In genomic region chr6:149454405-149454848, GRCh38 we compare ENCODE assay signal across 8 cellular contexts. TPM values are rescaled to one million over a fixed set of nuclear protein-coding genes. Genes with fewer than 3 reads are reported as not detected.
DNase-seq lines count a peak whose midpoint lies in the region; ATAC-seq and TF ChIP-seq lines count a peak whose summit lies in the region.

No MANE protein-coding gene starts in this region.

- no peak for TF ChIP-seq CTCF in gastroesophageal sphincter (IDR thresholded peaks at IDR 0.05)

- H3K4me3 ChIP-seq in gastroesophageal sphincter, result peak overlapping the region in 1 of 2 donors; percentile 10

- DNase-seq in GF-D8 (lab: John Stamatoyannopoulos, UW) (peak; percentile 19), SW480 (ENCODE audit: low spot score) (peak; percentile 59), putamen (ENCODE audit: low spot score) (peak; percentile 85), NCI-H446 (lab: John Stamatoyannopoulos, UW) (no peak), NCI-H128 (lab: John Stamatoyannopoulos, UW; ENCODE audit: unreplicated experiment) (no peak)

- peak; percentile 90 for ATAC-seq in gastroesophageal sphincter
- ATAC-seq in GM18511 (IDR thresholded peaks at IDR 0.05; ENCODE audit: unreplicated experiment), result no peak
- ATAC-seq in HG03045 (IDR thresholded peaks at IDR 0.05; ENCODE audit: unreplicated experiment), result no peak

- WGBS in gastroesophageal sphincter (ENCODE audit: low coverage in 1 of 2), 2 donors, result 0% methylated on average over 3 of the region's 15 CpGs; no CpG with 5 or more reads in 1 of the 2 donors

- no peaks in the 10 kb centered on the region for H3K9me3 ChIP-seq in gastroesophageal sphincter

- peak overlapping the region; percentile 14 to 77 (median 76) for H3K27ac ChIP-seq in gastroesophageal sphincter

- peaks cover 5 to 62% (median 33%) of the 10 kb centered on the region in 3 donors for H3K4me1 ChIP-seq in gastroesophageal sphincter

- TF ChIP-seq EP300 in gastroesophageal sphincter (IDR thresholded peaks at IDR 0.05), result peak; percentile 56

- H3K27me3 ChIP-seq in gastroesophageal sphincter, result peaks cover 12% of the 10 kb centered on the region

- H3K36me3 ChIP-seq in gastroesophageal sphincter, result no peaks in the 10 kb centered on the region

- no peak for TF ChIP-seq POLR2A in gastroesophageal sphincter (IDR thresholded peaks at IDR 0.05)

RNA-seq across cellular contexts. Expression of gene ZC3H12D, which starts 30.4 kb away (rescaled TPM):
- total RNA-seq in gastroesophageal sphincter, result 1 to 10 TPM in 2 of 4 donors, under 1 TPM in 2; 0.78 to 1.9 (median 1.1) TPM

RNA-seq across cellular contexts. Expression of gene SUMO4, which starts 54.4 kb away (rescaled TPM):
- total RNA-seq in gastroesophageal sphincter, result 1 to 10 TPM in 3 of 4 donors, not detected in 1; 1.9 to 2.4 (median 2.0) TPM

Comparison
In these comparisons a context has a peak if more than half of its experiments do, and no peak if none do; other contexts are left out.
1. DNase-seq: peak in GF-D8 (single experiment), SW480 (single experiment) and putamen (single experiment); none in NCI-H446 (0 of 2) and NCI-H128 (single experiment).